In genomic region chr2:39379643-39380524, GRCh38 we compare ENCODE assay signal across 8 cellular contexts. TPM values are rescaled to one million over a fixed set of nuclear protein-coding genes. Genes with fewer than 3 reads are reported as not detected.
DNase-seq lines count a peak whose midpoint lies in the region; ATAC-seq and TF ChIP-seq lines count a peak whose summit lies in the region.

No MANE protein-coding gene starts in this region.

- no peaks in the 10 kb centered on the region for H3K36me3 ChIP-seq in CD4-positive, CD25-positive, alpha-beta regulatory T cell (ENCODE audit: control insufficient read depth, insufficient read depth, low read length)
- H3K36me3 ChIP-seq in ascending aorta: peaks cover 5 to 6% of the 10 kb centered on the region in 2 donors

- H3K9me3 ChIP-seq in CD4-positive, CD25-positive, alpha-beta regulatory T cell (ENCODE audit: control insufficient read depth in 2 of 2, low read length in 2 of 2): no peaks in the 10 kb centered on the region
- no peaks in the 10 kb centered on the region for H3K9me3 ChIP-seq in ascending aorta

- peak in 2 of 3 donors; percentile 33 to 53 for DNase-seq in CD4-positive, CD25-positive, alpha-beta regulatory T cell
- peak; percentile 33 for DNase-seq in NCI-H2227 (lab: John Stamatoyannopoulos, UW; ENCODE audit: unreplicated experiment)
- no peak for DNase-seq in ascending aorta (ENCODE audit: low spot score in 2 of 2)
- DNase-seq in hepatic stellate cell (ENCODE audit: low spot score): peak; percentile 13
- no peak for DNase-seq in stimulated activated naive CD8-positive, alpha-beta T cell treated with anti-CD3 and anti-CD28 coated beads, Interleukin-15, Interleukin-2, amounts not matched to agents 100 U/mL and 50 U/mL, for 24 hours
- DNase-seq in NK-92 (lab: John Stamatoyannopoulos, UW; ENCODE audit: unreplicated experiment): no peak

- no peaks in the 10 kb centered on the region for H3K27me3 Mint-ChIP-seq in CD4-positive, CD25-positive, alpha-beta regulatory T cell

- H3K4me3 ChIP-seq in CD4-positive, CD25-positive, alpha-beta regulatory T cell (ENCODE audit: low read depth, low read length): no peak overlapping the region
- H3K4me3 ChIP-seq in ascending aorta: no peak overlapping the region

- TF ChIP-seq CTCF in ascending aorta (IDR thresholded peaks at IDR 0.05): peak; percentile 33 to 61 (median 40)

- H3K36me3 Mint-ChIP-seq in CD4-positive, CD25-positive, alpha-beta regulatory T cell: peaks cover 11% of the 10 kb centered on the region

- intact Hi-C loops in ascending aorta (cut with DNase I): loop anchor here (2.0 to 5.0 kb wide), 2 partner anchors 57 to 317 kb away; partner anchors contain the start of gene MAP4K3

- no peak overlapping the region for H3K4me3 Mint-ChIP-seq in CD4-positive, CD25-positive, alpha-beta regulatory T cell

- H3K27ac ChIP-seq in CD4-positive, CD25-positive, alpha-beta regulatory T cell (ENCODE audit: insufficient read depth, low read length, poor library complexity, severe bottlenecking): no peak overlapping the region
- peak overlapping the region; percentile 24 to 26 for H3K27ac ChIP-seq in ascending aorta

- ATAC-seq in CD4-positive, CD25-positive, alpha-beta regulatory T cell (ENCODE audit: low read depth in 2 of 2): peak; percentile 58 to 61
- ATAC-seq in GM19023 (IDR thresholded peaks at IDR 0.05; ENCODE audit: unreplicated experiment) (peak; percentile 67), HG03103 (IDR thresholded peaks at IDR 0.05; ENCODE audit: low read depth, unreplicated experiment) (peak; percentile 66)
- peak; percentile 21 for ATAC-seq in stimulated activated naive CD8-positive, alpha-beta T cell treated with anti-CD3 and anti-CD28 coated beads, Interleukin-15, Interleukin-2, amounts not matched to agents 100 U/mL and 50 U/mL, for 24 hours

- H3K27ac Mint-ChIP-seq in CD4-positive, CD25-positive, alpha-beta regulatory T cell: peak overlapping the region in 1 of 3 donors; percentile 3

- H3K4me1 ChIP-seq in CD4-positive, CD25-positive, alpha-beta regulatory T cell (ENCODE audit: control insufficient read depth, insufficient read depth, low read length, poor library complexity, severe bottlenecking): no peaks in the 10 kb centered on the region
- H3K4me1 ChIP-seq in ascending aorta: peaks cover 4 to 33% of the 10 kb centered on the region in 2 donors

- H3K4me1 Mint-ChIP-seq in CD4-positive, CD25-positive, alpha-beta regulatory T cell: peaks cover 5 to 21% (median 17%) of the 10 kb centered on the region in 4 donors

- peaks cover 0 to 5% (median 0%) of the 10 kb centered on the region in 7 donors for H3K9me3 Mint-ChIP-seq in CD4-positive, CD25-positive, alpha-beta regulatory T cell

- H3K27me3 ChIP-seq in CD4-positive, CD25-positive, alpha-beta regulatory T cell (ENCODE audit: control insufficient read depth, insufficient read depth, low read length): no peaks in the 10 kb centered on the region
- no peaks in the 10 kb centered on the region for H3K27me3 ChIP-seq in ascending aorta

RNA-seq across cellular contexts. Expression of gene MAP4K3, which starts 57.2 kb away (rescaled TPM):
- 28.7 TPM for total RNA-seq in CD4-positive, CD25-positive, alpha-beta regulatory T cell
- 1 to 10 TPM; 1.4 to 3.3 (median 2.0) TPM for polyA plus RNA-seq in CD4-positive, CD25-positive, alpha-beta regulatory T cell
- 34.1 TPM for total RNA-seq in ascending aorta

Comparison
In these comparisons a context has a peak if more than half of its experiments do, and no peak if none do; other contexts are left out.
1. DNase-seq: peak in CD4-positive, CD25-positive, alpha-beta regulatory T cell (2 of 3), NCI-H2227 (single experiment) and hepatic stellate cell (single experiment); none in ascending aorta (0 of 2), stimulated activated naive CD8-positive, alpha-beta T cell treated with anti-CD3 and anti-CD28 coated beads, Interleukin-15, Interleukin-2, amounts not matched to agents 100 U/mL and 50 U/mL, for 24 hours (single experiment) and NK-92 (single experiment).
2. Peak in every context shown above with its lines, with median percentiles within 50 percentile points of each other: ATAC-seq.